In the genomic region with DNA sequence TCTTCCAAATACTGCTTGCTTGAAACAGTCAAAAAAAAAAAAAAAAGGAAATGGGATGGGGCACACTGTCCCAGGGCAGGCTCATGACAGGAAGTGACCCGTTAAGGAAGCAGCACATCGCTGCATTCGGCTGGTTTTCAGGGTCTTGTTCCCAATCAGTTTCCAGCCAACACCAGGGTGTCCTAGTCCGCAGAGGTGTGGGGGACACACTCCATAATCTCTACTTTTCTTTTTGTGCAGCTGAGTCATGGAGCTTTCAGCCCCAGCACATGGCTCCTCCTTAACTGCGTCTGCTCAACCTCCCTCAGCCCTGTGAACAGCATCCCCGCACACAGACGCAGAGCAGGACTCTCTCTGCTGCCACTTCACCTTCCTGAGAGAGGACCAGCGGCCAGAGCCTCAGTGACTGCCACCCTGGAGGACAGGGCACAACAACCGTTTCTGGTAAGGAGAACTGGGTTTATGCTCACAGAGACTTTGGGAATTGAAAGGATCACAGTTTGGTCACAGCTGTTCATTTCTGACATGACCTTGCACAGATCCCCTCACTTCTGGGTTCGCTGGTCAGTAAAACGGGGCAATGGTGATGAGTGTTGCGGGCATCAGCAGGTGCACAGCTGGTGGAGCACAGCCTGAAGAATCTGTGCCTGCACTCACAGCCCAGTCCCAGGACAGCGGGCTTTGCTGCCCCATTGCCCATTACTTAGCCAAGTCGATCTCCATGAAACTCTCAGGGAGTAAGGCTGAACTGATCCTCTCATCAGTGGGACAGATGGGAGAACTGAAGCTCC, we compare ENCODE assay signal across 1 cellular context.
A peak's percentile ranks its signal among the peaks of the same experiment; 100 is the strongest.
TF ChIP-seq lines count a peak whose summit lies in the region.

A gene (plus strand): TSS at position 154 of the 791 bp plus-strand sequence. CDS start 3,467 bp downstream, outside the sequence.

TF ChIP-seq in K562, 482 proteins besides CTCF, POLR2A, EP300 and RAD21:
- TF ChIP-seq, protein P1, sequence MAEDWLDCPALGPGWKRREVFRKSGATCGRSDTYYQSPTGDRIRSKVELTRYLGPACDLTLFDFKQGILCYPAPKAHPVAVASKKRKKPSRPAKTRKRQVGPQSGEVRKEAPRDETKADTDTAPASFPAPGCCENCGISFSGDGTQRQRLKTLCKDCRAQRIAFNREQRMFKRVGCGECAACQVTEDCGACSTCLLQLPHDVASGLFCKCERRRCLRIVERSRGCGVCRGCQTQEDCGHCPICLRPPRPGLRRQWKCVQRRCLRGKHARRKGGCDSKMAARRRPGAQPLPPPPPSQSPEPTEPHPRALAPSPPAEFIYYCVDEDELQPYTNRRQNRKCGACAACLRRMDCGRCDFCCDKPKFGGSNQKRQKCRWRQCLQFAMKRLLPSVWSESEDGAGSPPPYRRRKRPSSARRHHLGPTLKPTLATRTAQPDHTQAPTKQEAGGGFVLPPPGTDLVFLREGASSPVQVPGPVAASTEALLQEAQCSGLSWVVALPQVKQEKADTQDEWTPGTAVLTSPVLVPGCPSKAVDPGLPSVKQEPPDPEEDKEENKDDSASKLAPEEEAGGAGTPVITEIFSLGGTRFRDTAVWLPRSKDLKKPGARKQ (CRISPR knock-in tag; IDR thresholded peaks at IDR 0.05), result no peak
- TF ChIP-seq NR4A1 (CRISPR knock-in tag; IDR thresholded peaks at IDR 0.05) (0 out of 2 replicates have a peak, but pooled peaks have one; percentile 25), NR4A1 (tag; IDR thresholded peaks at IDR 0.05) (no peak), ETV1 (tag; conservative IDR thresholded peaks at IDR 0.05; ENCODE audit: low read depth) (peak; percentile 36; the same call in 1 of the 2 replicates), GABPA (tag; conservative IDR thresholded peaks at IDR 0.05; ENCODE audit: low read depth) (peak; percentile 75), OTX1 (CRISPR knock-in tag; IDR thresholded peaks at IDR 0.05) (no peak)
- TF ChIP-seq, protein P2, sequence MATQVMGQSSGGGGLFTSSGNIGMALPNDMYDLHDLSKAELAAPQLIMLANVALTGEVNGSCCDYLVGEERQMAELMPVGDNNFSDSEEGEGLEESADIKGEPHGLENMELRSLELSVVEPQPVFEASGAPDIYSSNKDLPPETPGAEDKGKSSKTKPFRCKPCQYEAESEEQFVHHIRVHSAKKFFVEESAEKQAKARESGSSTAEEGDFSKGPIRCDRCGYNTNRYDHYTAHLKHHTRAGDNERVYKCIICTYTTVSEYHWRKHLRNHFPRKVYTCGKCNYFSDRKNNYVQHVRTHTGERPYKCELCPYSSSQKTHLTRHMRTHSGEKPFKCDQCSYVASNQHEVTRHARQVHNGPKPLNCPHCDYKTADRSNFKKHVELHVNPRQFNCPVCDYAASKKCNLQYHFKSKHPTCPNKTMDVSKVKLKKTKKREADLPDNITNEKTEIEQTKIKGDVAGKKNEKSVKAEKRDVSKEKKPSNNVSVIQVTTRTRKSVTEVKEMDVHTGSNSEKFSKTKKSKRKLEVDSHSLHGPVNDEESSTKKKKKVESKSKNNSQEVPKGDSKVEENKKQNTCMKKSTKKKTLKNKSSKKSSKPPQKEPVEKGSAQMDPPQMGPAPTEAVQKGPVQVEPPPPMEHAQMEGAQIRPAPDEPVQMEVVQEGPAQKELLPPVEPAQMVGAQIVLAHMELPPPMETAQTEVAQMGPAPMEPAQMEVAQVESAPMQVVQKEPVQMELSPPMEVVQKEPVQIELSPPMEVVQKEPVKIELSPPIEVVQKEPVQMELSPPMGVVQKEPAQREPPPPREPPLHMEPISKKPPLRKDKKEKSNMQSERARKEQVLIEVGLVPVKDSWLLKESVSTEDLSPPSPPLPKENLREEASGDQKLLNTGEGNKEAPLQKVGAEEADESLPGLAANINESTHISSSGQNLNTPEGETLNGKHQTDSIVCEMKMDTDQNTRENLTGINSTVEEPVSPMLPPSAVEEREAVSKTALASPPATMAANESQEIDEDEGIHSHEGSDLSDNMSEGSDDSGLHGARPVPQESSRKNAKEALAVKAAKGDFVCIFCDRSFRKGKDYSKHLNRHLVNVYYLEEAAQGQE (CRISPR knock-in tag; IDR thresholded peaks at IDR 0.05; ENCODE audit: low read depth), result 0 out of 2 replicates have a peak, but pooled peaks have one; percentile 31
